In genomic region chr3:106245400-106245799, GRCh38 we compare ENCODE assay signal across 13 cellular contexts.
A peak's percentile ranks its signal among the peaks of the same experiment; 100 is the strongest.
DNase-seq lines count a peak whose midpoint lies in the region; ATAC-seq and TF ChIP-seq lines count a peak whose summit lies in the region.
"Had no signal": no experiment of that assay in that cellular context is flagged by ENCODE, and none has a peak within 500 bp of the region (broad histone marks: within the 10 kb centered on the region; RNA-seq: fewer than 3 reads in every experiment).

No MANE protein-coding gene starts in this region.

- no peak for TF ChIP-seq CTCF in epithelial cell of proximal tubule (conservative IDR thresholded peaks at IDR 0.05; ENCODE audit: low read depth, low read length)

- intact Hi-C loops in activated CD4-positive, alpha-beta T cell treated with anti-CD3 and anti-CD28 coated beads, Interleukin-2, amount 10 ng/mL, durations not matched to agents 24 days and 14 days (cut with micrococcal nuclease): loop anchor here (5.0 kb wide), 1 partner anchor 33 kb away; no protein-coding TSS in a partner anchor
- intact Hi-C loops in sciatic nerve (cut with DNase I): no loop called here

- no peaks in the 10 kb centered on the region for H3K27me3 Mint-ChIP-seq in activated CD4-positive, alpha-beta T cell treated with anti-CD3 and anti-CD28 coated beads, Interleukin-2, amount 10 ng/mL, durations not matched to agents 24 days and 14 days
- H3K27me3 Mint-ChIP-seq: CD4-positive, alpha-beta T cell; IgD-negative memory B cell had no signal

- no peaks in the 10 kb centered on the region for H3K36me3 ChIP-seq in neuron (ENCODE audit: insufficient read depth, low read length)
- H3K36me3 ChIP-seq: HAP-1 had no signal

- peaks cover 23% of the 10 kb centered on the region for H3K4me1 Mint-ChIP-seq in activated CD4-positive, alpha-beta T cell treated with anti-CD3 and anti-CD28 coated beads, Interleukin-2, amount 10 ng/mL, durations not matched to agents 24 days and 14 days

- peak; percentile 14 for DNase-seq in activated CD4-positive, alpha-beta T cell treated with anti-CD3 and anti-CD28 coated beads, Interleukin-2, amount 10 ng/mL, durations not matched to agents 24 days and 14 days
- DNase-seq in activated CD4-positive, alpha-beta T cell treated with anti-CD3 and anti-CD28 coated beads for 48 hours: no peak
- DNase-seq in epithelial cell of proximal tubule (ENCODE audit: low read depth): peak; percentile 23
- DNase-seq in sciatic nerve (ENCODE audit: low spot score): no peak
- DNase-seq: AML-193; Caco-2; CD4-positive, alpha-beta T cell had no signal

- peaks cover 25% of the 10 kb centered on the region for H3K4me1 ChIP-seq in neuron (ENCODE audit: insufficient read depth, low read length)
- H3K4me1 ChIP-seq: A549, Caco-2, HAP-1 had no signal

- H2AFZ ChIP-seq in neuron (ENCODE audit: low read depth, low read length): peak overlapping the region; percentile 10

- H3K4me3 Mint-ChIP-seq in activated CD4-positive, alpha-beta T cell treated with anti-CD3 and anti-CD28 coated beads, Interleukin-2, amount 10 ng/mL, durations not matched to agents 24 days and 14 days: no peak overlapping the region
- H3K4me3 Mint-ChIP-seq: CD4-positive, alpha-beta T cell; IgD-negative memory B cell had no signal

- H3K36me3 Mint-ChIP-seq in activated CD4-positive, alpha-beta T cell treated with anti-CD3 and anti-CD28 coated beads, Interleukin-2, amount 10 ng/mL, durations not matched to agents 24 days and 14 days (ENCODE audit: low read depth): peaks cover 12% of the 10 kb centered on the region
- H3K36me3 Mint-ChIP-seq: IgD-negative memory B cell had no signal

- H3K4me3 ChIP-seq in epithelial cell of proximal tubule (ENCODE audit: low read depth, low read length) (no peak overlapping the region), neuron (ENCODE audit: low read length) (no peak overlapping the region)
- H3K4me3 ChIP-seq: A549, HAP-1 had no signal

- H3K9me3 ChIP-seq in neuron (ENCODE audit: low read length): no peaks in the 10 kb centered on the region
- H3K9me3 ChIP-seq: A549, Caco-2, HAP-1 had no signal

- H3K27me3 ChIP-seq in neuron (ENCODE audit: insufficient read depth, low read length): no peaks in the 10 kb centered on the region

- no peak overlapping the region for H3K27ac Mint-ChIP-seq in activated CD4-positive, alpha-beta T cell treated with anti-CD3 and anti-CD28 coated beads, Interleukin-2, amount 10 ng/mL, durations not matched to agents 24 days and 14 days
- H3K27ac Mint-ChIP-seq: CD4-positive, alpha-beta T cell; IgD-negative memory B cell had no signal

- peaks cover 13% of the 10 kb centered on the region for H3K9me3 Mint-ChIP-seq in activated CD4-positive, alpha-beta T cell treated with anti-CD3 and anti-CD28 coated beads, Interleukin-2, amount 10 ng/mL, durations not matched to agents 24 days and 14 days
- H3K9me3 Mint-ChIP-seq: CD4-positive, alpha-beta T cell had no signal

- ATAC-seq in HG02885 (IDR thresholded peaks at IDR 0.05; ENCODE audit: poor library complexity, unreplicated experiment) (no peak), sciatic nerve (no peak), HG03039 (IDR thresholded peaks at IDR 0.05; ENCODE audit: unreplicated experiment) (no peak)
- ATAC-seq: A549 had no signal

Comparison
In these comparisons a context has a peak if more than half of its experiments do, and no peak if none do; other contexts are left out.
1. DNase-seq: peak in activated CD4-positive, alpha-beta T cell treated with anti-CD3 and anti-CD28 coated beads, Interleukin-2, amount 10 ng/mL, durations not matched to agents 24 days and 14 days (single experiment) and epithelial cell of proximal tubule (single experiment); none in activated CD4-positive, alpha-beta T cell treated with anti-CD3 and anti-CD28 coated beads for 48 hours (single experiment) and sciatic nerve (single experiment).